Comparison of ENCODE assay signal across 1 cellular context in the genomic region with DNA sequence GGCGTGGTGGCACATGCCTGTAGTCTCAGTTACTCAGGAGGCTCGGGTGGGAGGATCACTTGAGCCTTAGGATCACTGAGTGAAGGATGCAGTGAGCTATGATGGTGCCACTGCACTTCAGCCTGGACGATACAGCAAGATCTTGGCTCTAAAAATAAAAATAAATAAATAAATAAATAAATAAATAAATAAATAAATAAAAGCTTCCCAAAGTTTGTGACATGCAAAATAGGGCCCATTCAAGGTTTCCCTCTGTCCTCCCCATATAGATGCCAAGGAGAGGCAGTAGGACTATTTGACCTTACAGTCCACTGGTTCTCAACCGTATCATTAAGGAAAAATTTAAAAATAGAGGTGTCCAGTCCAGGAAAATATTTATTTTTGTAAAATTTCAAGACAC.
TF ChIP-seq lines count a peak whose summit lies in the region.

No MANE protein-coding gene starts in this region.

TF ChIP-seq in HEK293, 187 proteins besides CTCF, POLR2A, EP300 and RAD21 (continued from another document and continues in another):
- TF ChIP-seq, protein P1, sequence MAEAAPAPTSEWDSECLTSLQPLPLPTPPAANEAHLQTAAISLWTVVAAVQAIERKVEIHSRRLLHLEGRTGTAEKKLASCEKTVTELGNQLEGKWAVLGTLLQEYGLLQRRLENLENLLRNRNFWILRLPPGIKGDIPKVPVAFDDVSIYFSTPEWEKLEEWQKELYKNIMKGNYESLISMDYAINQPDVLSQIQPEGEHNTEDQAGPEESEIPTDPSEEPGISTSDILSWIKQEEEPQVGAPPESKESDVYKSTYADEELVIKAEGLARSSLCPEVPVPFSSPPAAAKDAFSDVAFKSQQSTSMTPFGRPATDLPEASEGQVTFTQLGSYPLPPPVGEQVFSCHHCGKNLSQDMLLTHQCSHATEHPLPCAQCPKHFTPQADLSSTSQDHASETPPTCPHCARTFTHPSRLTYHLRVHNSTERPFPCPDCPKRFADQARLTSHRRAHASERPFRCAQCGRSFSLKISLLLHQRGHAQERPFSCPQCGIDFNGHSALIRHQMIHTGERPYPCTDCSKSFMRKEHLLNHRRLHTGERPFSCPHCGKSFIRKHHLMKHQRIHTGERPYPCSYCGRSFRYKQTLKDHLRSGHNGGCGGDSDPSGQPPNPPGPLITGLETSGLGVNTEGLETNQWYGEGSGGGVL (tag by site-specific recombination; IDR thresholded peaks at IDR 0.05) = no peak
- TF ChIP-seq ZBTB8A (tag by site-specific recombination; IDR thresholded peaks at IDR 0.05) (peak; percentile 86), ZNF311 (tag by site-specific recombination; IDR thresholded peaks at IDR 0.05; ENCODE audit: borderline replicate concordance) (no peak), ZNF132 (tag by site-specific recombination; IDR thresholded peaks at IDR 0.05; ENCODE audit: borderline replicate concordance) (no peak), ZNF510 (tag by site-specific recombination; IDR thresholded peaks at IDR 0.05; ENCODE audit: insufficient replicate concordance) (peak; percentile 91), ZNF391 (tag by site-specific recombination; IDR thresholded peaks at IDR 0.05; ENCODE audit: borderline replicate concordance, low read depth) (no peak), ZBTB1 (tag by site-specific recombination; IDR thresholded peaks at IDR 0.05) (peak; percentile 69; the same call in 1 of the 2 replicates), ZNF585B (tag by site-specific recombination; IDR thresholded peaks at IDR 0.05) (0 out of 2 replicates have a peak, but pooled peaks have one; percentile 10), ZBTB17 (tag by site-specific recombination; IDR thresholded peaks at IDR 0.05) (no peak), ZNF121 (tag by site-specific recombination; IDR thresholded peaks at IDR 0.05) (0 out of 2 replicates have a peak, but pooled peaks have one; percentile 21), ZFP41 (tag by site-specific recombination; IDR thresholded peaks at IDR 0.05; ENCODE audit: borderline replicate concordance) (no peak), ZNF624 (tag by site-specific recombination; IDR thresholded peaks at IDR 0.05) (no peak), KLF9 (tag by site-specific recombination; IDR thresholded peaks at IDR 0.05; ENCODE audit: low read depth) (no peak), ZNF544 (tag by site-specific recombination; IDR thresholded peaks at IDR 0.05) (no peak), ZNF626 (tag by site-specific recombination; IDR thresholded peaks at IDR 0.05) (no peak), ZNF37A (tag by site-specific recombination; IDR thresholded peaks at IDR 0.05) (no peak), ZEB2 (tag by site-specific recombination; IDR thresholded peaks at IDR 0.05) (no peak), ZNF184 (tag by site-specific recombination; IDR thresholded peaks at IDR 0.05) (no peak), ZFP37 (tag by site-specific recombination; IDR thresholded peaks at IDR 0.05) (peak; percentile 81), ZSCAN30 (tag by site-specific recombination; IDR thresholded peaks at IDR 0.05) (no peak), EGR2 (tag by site-specific recombination; IDR thresholded peaks at IDR 0.05; ENCODE audit: low read depth) (no peak), IKZF3 (tag by site-specific recombination; IDR thresholded peaks at IDR 0.05) (no peak), ZNF654 (tag by site-specific recombination; IDR thresholded peaks at IDR 0.05; ENCODE audit: low read depth) (peak; percentile 54), ZNF473 (tag by site-specific recombination; IDR thresholded peaks at IDR 0.05) (no peak), GLIS1 (tag by site-specific recombination; IDR thresholded peaks at IDR 0.05) (no peak), ZNF426 (tag by site-specific recombination; IDR thresholded peaks at IDR 0.05) (peak; percentile 95), ZNF549 (tag by site-specific recombination; IDR thresholded peaks at IDR 0.05) (no peak), FEZF1 (tag by site-specific recombination; IDR thresholded peaks at IDR 0.05) (no peak), ZNF701 (tag by site-specific recombination; IDR thresholded peaks at IDR 0.05) (no peak), ZBTB21 (tag by site-specific recombination; IDR thresholded peaks at IDR 0.05) (peak; percentile 71; the same call in 1 of the 2 replicates), OVOL3 (tag by site-specific recombination; IDR thresholded peaks at IDR 0.05) (0 out of 2 replicates have a peak, but pooled peaks have one; percentile 56), ZNF501 (tag by site-specific recombination; IDR thresholded peaks at IDR 0.05) (peak; percentile 59; the same call in 1 of the 2 replicates), ZNF596 (tag by site-specific recombination; IDR thresholded peaks at IDR 0.05) (no peak), ZNF146 (tag by site-specific recombination; IDR thresholded peaks at IDR 0.05) (no peak), KLF7 (tag by site-specific recombination; IDR thresholded peaks at IDR 0.05; ENCODE audit: borderline replicate concordance) (0 out of 2 replicates have a peak, but pooled peaks have one; percentile 47), BCL11B (tag by site-specific recombination; IDR thresholded peaks at IDR 0.05; ENCODE audit: low read depth) (no peak), GLI2 (tag by site-specific recombination; IDR thresholded peaks at IDR 0.05; ENCODE audit: borderline replicate concordance, low read depth) (peak; percentile 39; the same call in 1 of the 2 replicates), ZNF223 (tag by site-specific recombination; IDR thresholded peaks at IDR 0.05) (0 out of 2 replicates have a peak, but pooled peaks have one; percentile 31)
- TF ChIP-seq, protein P2, sequence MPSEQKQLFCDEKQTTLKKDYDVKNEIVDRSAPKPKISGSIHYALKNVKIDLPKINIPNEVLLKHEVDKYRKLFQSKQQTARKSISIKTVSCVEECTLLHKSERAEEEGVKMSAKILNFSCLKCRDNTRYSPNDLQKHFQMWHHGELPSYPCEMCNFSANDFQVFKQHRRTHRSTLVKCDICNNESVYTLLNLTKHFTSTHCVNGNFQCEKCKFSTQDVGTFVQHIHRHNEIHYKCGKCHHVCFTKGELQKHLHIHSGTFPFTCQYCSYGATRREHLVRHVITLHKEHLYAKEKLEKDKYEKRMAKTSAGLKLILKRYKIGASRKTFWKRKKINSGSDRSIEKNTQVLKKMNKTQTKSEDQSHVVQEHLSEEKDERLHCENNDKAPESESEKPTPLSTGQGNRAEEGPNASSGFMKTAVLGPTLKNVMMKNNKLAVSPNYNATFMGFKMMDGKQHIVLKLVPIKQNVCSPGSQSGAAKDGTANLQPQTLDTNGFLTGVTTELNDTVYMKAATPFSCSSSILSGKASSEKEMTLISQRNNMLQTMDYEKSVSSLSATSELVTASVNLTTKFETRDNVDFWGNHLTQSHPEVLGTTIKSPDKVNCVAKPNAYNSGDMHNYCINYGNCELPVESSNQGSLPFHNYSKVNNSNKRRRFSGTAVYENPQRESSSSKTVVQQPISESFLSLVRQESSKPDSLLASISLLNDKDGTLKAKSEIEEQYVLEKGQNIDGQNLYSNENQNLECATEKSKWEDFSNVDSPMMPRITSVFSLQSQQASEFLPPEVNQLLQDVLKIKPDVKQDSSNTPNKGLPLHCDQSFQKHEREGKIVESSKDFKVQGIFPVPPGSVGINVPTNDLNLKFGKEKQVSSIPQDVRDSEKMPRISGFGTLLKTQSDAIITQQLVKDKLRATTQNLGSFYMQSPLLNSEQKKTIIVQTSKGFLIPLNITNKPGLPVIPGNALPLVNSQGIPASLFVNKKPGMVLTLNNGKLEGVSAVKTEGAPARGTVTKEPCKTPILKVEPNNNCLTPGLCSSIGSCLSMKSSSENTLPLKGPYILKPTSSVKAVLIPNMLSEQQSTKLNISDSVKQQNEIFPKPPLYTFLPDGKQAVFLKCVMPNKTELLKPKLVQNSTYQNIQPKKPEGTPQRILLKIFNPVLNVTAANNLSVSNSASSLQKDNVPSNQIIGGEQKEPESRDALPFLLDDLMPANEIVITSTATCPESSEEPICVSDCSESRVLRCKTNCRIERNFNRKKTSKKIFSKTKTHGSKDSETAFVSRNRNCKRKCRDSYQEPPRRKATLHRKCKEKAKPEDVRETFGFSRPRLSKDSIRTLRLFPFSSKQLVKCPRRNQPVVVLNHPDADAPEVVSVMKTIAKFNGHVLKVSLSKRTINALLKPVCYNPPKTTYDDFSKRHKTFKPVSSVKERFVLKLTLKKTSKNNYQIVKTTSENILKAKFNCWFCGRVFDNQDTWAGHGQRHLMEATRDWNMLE (tag by site-specific recombination; conservative IDR thresholded peaks at IDR 0.05; ENCODE audit: low read depth) = peak; percentile 97
- TF ChIP-seq, protein P3, sequence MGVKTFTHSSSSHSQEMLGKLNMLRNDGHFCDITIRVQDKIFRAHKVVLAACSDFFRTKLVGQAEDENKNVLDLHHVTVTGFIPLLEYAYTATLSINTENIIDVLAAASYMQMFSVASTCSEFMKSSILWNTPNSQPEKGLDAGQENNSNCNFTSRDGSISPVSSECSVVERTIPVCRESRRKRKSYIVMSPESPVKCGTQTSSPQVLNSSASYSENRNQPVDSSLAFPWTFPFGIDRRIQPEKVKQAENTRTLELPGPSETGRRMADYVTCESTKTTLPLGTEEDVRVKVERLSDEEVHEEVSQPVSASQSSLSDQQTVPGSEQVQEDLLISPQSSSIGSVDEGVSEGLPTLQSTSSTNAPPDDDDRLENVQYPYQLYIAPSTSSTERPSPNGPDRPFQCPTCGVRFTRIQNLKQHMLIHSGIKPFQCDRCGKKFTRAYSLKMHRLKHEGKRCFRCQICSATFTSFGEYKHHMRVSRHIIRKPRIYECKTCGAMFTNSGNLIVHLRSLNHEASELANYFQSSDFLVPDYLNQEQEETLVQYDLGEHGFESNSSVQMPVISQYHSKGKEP (tag by site-specific recombination; IDR thresholded peaks at IDR 0.05) = no peak
- TF ChIP-seq, protein P4, sequence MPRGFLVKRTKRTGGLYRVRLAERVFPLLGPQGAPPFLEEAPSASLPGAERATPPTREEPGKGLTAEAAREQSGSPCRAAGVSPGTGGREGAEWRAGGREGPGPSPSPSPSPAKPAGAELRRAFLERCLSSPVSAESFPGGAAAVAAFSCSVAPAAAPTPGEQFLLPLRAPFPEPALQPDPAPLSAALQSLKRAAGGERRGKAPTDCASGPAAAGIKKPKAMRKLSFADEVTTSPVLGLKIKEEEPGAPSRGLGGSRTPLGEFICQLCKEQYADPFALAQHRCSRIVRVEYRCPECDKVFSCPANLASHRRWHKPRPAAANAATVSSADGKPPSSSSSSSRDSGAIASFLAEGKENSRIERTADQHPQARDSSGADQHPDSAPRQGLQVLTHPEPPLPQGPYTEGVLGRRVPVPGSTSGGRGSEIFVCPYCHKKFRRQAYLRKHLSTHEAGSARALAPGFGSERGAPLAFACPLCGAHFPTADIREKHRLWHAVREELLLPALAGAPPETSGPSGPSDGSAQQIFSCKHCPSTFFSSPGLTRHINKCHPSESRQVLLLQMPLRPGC (tag by site-specific recombination; IDR thresholded peaks at IDR 0.05) = no peak
- TF ChIP-seq, protein P5, sequence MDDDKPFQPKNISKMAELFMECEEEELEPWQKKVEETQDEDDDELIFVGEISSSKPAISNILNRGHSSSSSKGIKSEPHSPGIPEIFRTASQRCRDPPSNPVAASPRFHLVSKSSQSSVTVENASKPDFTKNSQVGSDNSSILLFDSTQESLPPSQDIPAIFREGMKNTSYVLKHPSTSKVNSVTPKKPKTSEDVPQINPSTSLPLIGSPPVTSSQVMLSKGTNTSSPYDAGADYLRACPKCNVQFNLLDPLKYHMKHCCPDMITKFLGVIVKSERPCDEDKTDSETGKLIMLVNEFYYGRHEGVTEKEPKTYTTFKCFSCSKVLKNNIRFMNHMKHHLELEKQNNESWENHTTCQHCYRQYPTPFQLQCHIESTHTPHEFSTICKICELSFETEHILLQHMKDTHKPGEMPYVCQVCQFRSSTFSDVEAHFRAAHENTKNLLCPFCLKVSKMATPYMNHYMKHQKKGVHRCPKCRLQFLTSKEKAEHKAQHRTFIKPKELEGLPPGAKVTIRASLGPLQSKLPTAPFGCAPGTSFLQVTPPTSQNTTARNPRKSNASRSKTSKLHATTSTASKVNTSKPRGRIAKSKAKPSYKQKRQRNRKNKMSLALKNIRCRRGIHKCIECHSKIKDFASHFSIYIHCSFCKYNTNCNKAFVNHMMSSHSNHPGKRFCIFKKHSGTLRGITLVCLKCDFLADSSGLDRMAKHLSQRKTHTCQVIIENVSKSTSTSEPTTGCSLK (tag by site-specific recombination; IDR thresholded peaks at IDR 0.05) = no peak
- TF ChIP-seq, protein P6, sequence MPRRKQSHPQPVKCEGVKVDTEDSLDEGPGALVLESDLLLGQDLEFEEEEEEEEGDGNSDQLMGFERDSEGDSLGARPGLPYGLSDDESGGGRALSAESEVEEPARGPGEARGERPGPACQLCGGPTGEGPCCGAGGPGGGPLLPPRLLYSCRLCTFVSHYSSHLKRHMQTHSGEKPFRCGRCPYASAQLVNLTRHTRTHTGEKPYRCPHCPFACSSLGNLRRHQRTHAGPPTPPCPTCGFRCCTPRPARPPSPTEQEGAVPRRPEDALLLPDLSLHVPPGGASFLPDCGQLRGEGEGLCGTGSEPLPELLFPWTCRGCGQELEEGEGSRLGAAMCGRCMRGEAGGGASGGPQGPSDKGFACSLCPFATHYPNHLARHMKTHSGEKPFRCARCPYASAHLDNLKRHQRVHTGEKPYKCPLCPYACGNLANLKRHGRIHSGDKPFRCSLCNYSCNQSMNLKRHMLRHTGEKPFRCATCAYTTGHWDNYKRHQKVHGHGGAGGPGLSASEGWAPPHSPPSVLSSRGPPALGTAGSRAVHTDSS (tag by site-specific recombination; IDR thresholded peaks at IDR 0.05) = no peak
- TF ChIP-seq, protein P7, sequence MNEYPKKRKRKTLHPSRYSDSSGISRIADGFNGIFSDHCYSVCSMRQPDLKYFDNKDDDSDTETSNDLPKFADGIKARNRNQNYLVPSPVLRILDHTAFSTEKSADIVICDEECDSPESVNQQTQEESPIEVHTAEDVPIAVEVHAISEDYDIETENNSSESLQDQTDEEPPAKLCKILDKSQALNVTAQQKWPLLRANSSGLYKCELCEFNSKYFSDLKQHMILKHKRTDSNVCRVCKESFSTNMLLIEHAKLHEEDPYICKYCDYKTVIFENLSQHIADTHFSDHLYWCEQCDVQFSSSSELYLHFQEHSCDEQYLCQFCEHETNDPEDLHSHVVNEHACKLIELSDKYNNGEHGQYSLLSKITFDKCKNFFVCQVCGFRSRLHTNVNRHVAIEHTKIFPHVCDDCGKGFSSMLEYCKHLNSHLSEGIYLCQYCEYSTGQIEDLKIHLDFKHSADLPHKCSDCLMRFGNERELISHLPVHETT (tag by site-specific recombination; IDR thresholded peaks at IDR 0.05) = no peak; the same call in 1 of the 2 replicates
- TF ChIP-seq, protein P8, sequence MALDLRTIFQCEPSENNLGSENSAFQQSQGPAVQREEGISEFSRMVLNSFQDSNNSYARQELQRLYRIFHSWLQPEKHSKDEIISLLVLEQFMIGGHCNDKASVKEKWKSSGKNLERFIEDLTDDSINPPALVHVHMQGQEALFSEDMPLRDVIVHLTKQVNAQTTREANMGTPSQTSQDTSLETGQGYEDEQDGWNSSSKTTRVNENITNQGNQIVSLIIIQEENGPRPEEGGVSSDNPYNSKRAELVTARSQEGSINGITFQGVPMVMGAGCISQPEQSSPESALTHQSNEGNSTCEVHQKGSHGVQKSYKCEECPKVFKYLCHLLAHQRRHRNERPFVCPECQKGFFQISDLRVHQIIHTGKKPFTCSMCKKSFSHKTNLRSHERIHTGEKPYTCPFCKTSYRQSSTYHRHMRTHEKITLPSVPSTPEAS (tag by site-specific recombination; IDR thresholded peaks at IDR 0.05) = no peak
